14 cellular contexts compared by ENCODE assay signal in genomic region chr15:40232625-40233070, GRCh38. TPM values are rescaled to one million over a fixed set of nuclear protein-coding genes. Genes with fewer than 3 reads are reported as not detected.
A peak's percentile ranks its signal among the peaks of the same experiment; 100 is the strongest.
DNase-seq lines count a peak whose midpoint lies in the region; ATAC-seq and TF ChIP-seq lines count a peak whose summit lies in the region.
"Had no signal": no experiment of that assay in that cellular context is flagged by ENCODE, and none has a peak within 500 bp of the region (broad histone marks: within the 10 kb centered on the region; RNA-seq: fewer than 3 reads in every experiment).

No MANE protein-coding gene starts in this region.

- peak overlapping the region; percentile 40; the same call in 1 of the 2 replicates for H3K18ac ChIP-seq in IMR-90 (ENCODE audit: low read depth, low read length)

- dilution Hi-C loops in IMR-90 (cut with HindIII; ENCODE audit: low sequenced_read_pairs, unreplicated experiment), result no loop called here

- peaks cover 44% of the 10 kb centered on the region for H3K4me1 Mint-ChIP-seq in dendritic cell treated with granulocyte-macrophage colony-stimulating factor and Interleukin-4, amounts not matched to agents 40 ng/mL and 50 ng/mL, for 4 days (ENCODE audit: low read depth)
- H3K4me1 Mint-ChIP-seq: CD8-positive, alpha-beta memory T cell had no signal

- H2AK5ac ChIP-seq in IMR-90 (ENCODE audit: low read depth, low read length), result no peak overlapping the region

- H3K27ac Mint-ChIP-seq in dendritic cell treated with granulocyte-macrophage colony-stimulating factor and Interleukin-4, amounts not matched to agents 40 ng/mL and 50 ng/mL, for 4 days, result peak overlapping the region; percentile 93
- H3K27ac Mint-ChIP-seq: CD8-positive, alpha-beta memory T cell; neural progenitor cell had no signal

- DNase-seq in IMR-90, result peak; percentile 22
- peak; percentile 57 for DNase-seq in NCI-H524 treated with DMSO at 0.1 percent for 48 hours (lab: John Stamatoyannopoulos, UW)
- peak; percentile 47 for DNase-seq in myocyte (ENCODE audit: low read depth)
- no peak for DNase-seq in NCI-H128 (lab: John Stamatoyannopoulos, UW; ENCODE audit: unreplicated experiment)
- DNase-seq in occipital lobe (lab: John Stamatoyannopoulos, UW), result no peak
- DNase-seq in central memory CD4-positive, alpha-beta T cell, result no peak
- DNase-seq: CD8-positive, alpha-beta memory T cell; NCI-H1105 had no signal

- H2BK20ac ChIP-seq in IMR-90 (ENCODE audit: low read depth, low read length), result peak overlapping the region; percentile 44; the same call in 1 of the 2 replicates

- H2AK9ac ChIP-seq in IMR-90 (replicated peaks; ENCODE audit: low read depth, low read length, poor library complexity), result peak overlapping the region; percentile 51

- no peak overlapping the region for H4K91ac ChIP-seq in IMR-90 (ENCODE audit: insufficient read depth, low read depth, low read length)

- H3K27me3 ChIP-seq in IMR-90 (ENCODE audit: control insufficient read depth, insufficient read depth, low read length), result no peaks in the 10 kb centered on the region

- no peak for TF ChIP-seq POLR2A in IMR-90 (IDR thresholded peaks at IDR 0.05; ENCODE audit: low read depth, low read length)

- H2BK120ac ChIP-seq in IMR-90 (ENCODE audit: low read depth, low read length), result no peak overlapping the region

- no peak overlapping the region for H2BK15ac ChIP-seq in IMR-90 (ENCODE audit: low read depth, low read length)

- no peaks in the 10 kb centered on the region for H3K36me3 Mint-ChIP-seq in dendritic cell treated with granulocyte-macrophage colony-stimulating factor and Interleukin-4, amounts not matched to agents 40 ng/mL and 50 ng/mL, for 4 days (ENCODE audit: low read depth)
- H3K36me3 Mint-ChIP-seq: CD8-positive, alpha-beta memory T cell had no signal

- peak overlapping the region; percentile 42 for H3K4ac ChIP-seq in IMR-90 (ENCODE audit: low read depth, low read length)

- H4K8ac ChIP-seq in IMR-90 (ENCODE audit: low read depth in 2 of 2, low read length in 2 of 2), result peak overlapping the region; percentile 50 to 90; a peak in 3 of 4 replicates

- no peak overlapping the region for H2BK5ac ChIP-seq in IMR-90 (ENCODE audit: low read depth, low read length, poor library complexity, severe bottlenecking)

- POLR2A ChIA-PET in IMR-90 (lab: Charles Lee; ENCODE audit: unreplicated experiment), result no interaction called here

- no peaks in the 10 kb centered on the region for H3K9me3 Mint-ChIP-seq in dendritic cell treated with granulocyte-macrophage colony-stimulating factor and Interleukin-4, amounts not matched to agents 40 ng/mL and 50 ng/mL, for 4 days
- H3K9me3 Mint-ChIP-seq: CD8-positive, alpha-beta memory T cell; neural progenitor cell had no signal

- no peaks in the 10 kb centered on the region for H3K9me3 ChIP-seq in IMR-90 (ENCODE audit: control insufficient read depth, insufficient read depth, low read length)

- 0 out of 2 replicates have a peak, but pooled peaks cover 2% of the 10 kb centered on the region for H3K4me1 ChIP-seq in IMR-90 (ENCODE audit: control insufficient read depth, insufficient read depth, low read length)
- H3K4me1 ChIP-seq: neural progenitor cell had no signal

- H3K4me3 ChIP-seq in IMR-90 (ENCODE audit: insufficient read depth, low read depth, low read length), result no peak overlapping the region
- H3K4me3 ChIP-seq: neural progenitor cell had no signal

- H3K27me3 Mint-ChIP-seq in dendritic cell treated with granulocyte-macrophage colony-stimulating factor and Interleukin-4, amounts not matched to agents 40 ng/mL and 50 ng/mL, for 4 days, result peaks cover 2% of the 10 kb centered on the region

- CTCF ChIA-PET in IMR-90 (lab: Yijun Ruan, JAX), result no interaction called here

- 0 out of 2 replicates have a peak, but pooled peaks cover 3% of the 10 kb centered on the region for H3K9me1 ChIP-seq in IMR-90 (ENCODE audit: insufficient read depth, low read length)

- no peaks in the 10 kb centered on the region for H3K36me3 ChIP-seq in IMR-90 (ENCODE audit: control insufficient read depth, insufficient read depth, low read length)
- H3K36me3 ChIP-seq: neural progenitor cell had no signal

- no TSS peak for BruUV-seq in IMR-90 (replicated peaks; lab: Mats Ljungman, UMichigan)

- H3K27ac ChIP-seq in IMR-90 (ENCODE audit: insufficient read depth, low read length), result no peak overlapping the region
- H3K27ac ChIP-seq: neural progenitor cell, VCaP had no signal

- peak overlapping the region; percentile 76 for H4K5ac ChIP-seq in IMR-90 (ENCODE audit: low read depth, low read length)

- intact Hi-C loops in IMR-90 (cut with micrococcal nuclease), result no loop called here
- intact Hi-C loops in dendritic cell treated with granulocyte-macrophage colony-stimulating factor and Interleukin-4, amounts not matched to agents 40 ng/mL and 50 ng/mL, for 4 days (cut with micrococcal nuclease), result no loop called here

- WGBS in IMR-90 (ENCODE audit: extremely low coverage in 2 of 2, insufficient read length in 1 of 2), 2 experiments, result 20% methylated on average over 5 of the region's 7 CpGs; no CpG with 5 or more reads in 1 of the 2 experiments

- no peaks in the 10 kb centered on the region for H3K79me1 ChIP-seq in IMR-90 (ENCODE audit: low read depth in 1 of 2, low read length in 2 of 2)

- H3K4me3 Mint-ChIP-seq in dendritic cell treated with granulocyte-macrophage colony-stimulating factor and Interleukin-4, amounts not matched to agents 40 ng/mL and 50 ng/mL, for 4 days, result no peak overlapping the region
- H3K4me3 Mint-ChIP-seq: CD8-positive, alpha-beta memory T cell; neural progenitor cell had no signal

- H4K20me1 ChIP-seq in IMR-90 (ENCODE audit: insufficient read depth, low read length), result no peaks in the 10 kb centered on the region

- in situ Hi-C loops in IMR-90 (cut with MboI; ENCODE audit: low sequenced_read_pairs), result no loop called here

- H3K9ac ChIP-seq in IMR-90 (ENCODE audit: low read depth, low read length), result no peak overlapping the region
- H3K9ac ChIP-seq: neural progenitor cell had no signal

- peak overlapping the region; percentile 87 for H2AFZ ChIP-seq in IMR-90 (replicated peaks; ENCODE audit: low read length, poor library complexity)
- H2AFZ ChIP-seq: neural progenitor cell had no signal

- no peak overlapping the region for H3K56ac ChIP-seq in IMR-90 (ENCODE audit: extremely low read depth, insufficient read depth, low read length)

- H3K4me2 ChIP-seq in IMR-90 (ENCODE audit: low read depth, low read length), result no peak overlapping the region
- H3K4me2 ChIP-seq: neural progenitor cell had no signal

- peak overlapping the region; percentile 75; the same call in 1 of the 2 replicates for H3K14ac ChIP-seq in IMR-90 (replicated peaks; ENCODE audit: low read depth, low read length)

- peak; percentile 53; the same call in 1 of the 2 replicates for ATAC-seq in IMR-90 (ENCODE audit: low read depth)

- TF ChIP-seq CTCF in IMR-90 (conservative IDR thresholded peaks at IDR 0.05; ENCODE audit: low read depth, low read length), result no peak

- no peak for TF ChIP-seq RAD21 in IMR-90 (IDR thresholded peaks at IDR 0.05; ENCODE audit: low read length)

- peak overlapping the region; percentile 51 for H3K23ac ChIP-seq in IMR-90 (ENCODE audit: low read depth, low read length)

TF ChIP-seq in IMR-90, 13 proteins besides CTCF, POLR2A, EP300 and RAD21 (continues in another document):
- no peak for TF ChIP-seq CHD1 (IDR thresholded peaks at IDR 0.05; ENCODE audit: low read depth, low read length)
- TF ChIP-seq MAZ (IDR thresholded peaks at IDR 0.05; ENCODE audit: borderline replicate concordance, low read depth, low read length), result no peak
- no peak for TF ChIP-seq ELK1 (IDR thresholded peaks at IDR 0.05; ENCODE audit: borderline replicate concordance, low read depth, low read length)
- TF ChIP-seq NFE2L2 (IDR thresholded peaks at IDR 0.05; ENCODE audit: low read depth, low read length), result no peak
- no peak for TF ChIP-seq MXI1 (IDR thresholded peaks at IDR 0.05; ENCODE audit: borderline replicate concordance, low read depth, low read length)
- no peak for TF ChIP-seq MAFK (IDR thresholded peaks at IDR 0.05; ENCODE audit: low read depth, low read length)
- no peak for TF ChIP-seq FOS (IDR thresholded peaks at IDR 0.05; ENCODE audit: low read depth, low read length)
- TF ChIP-seq RFX5 (IDR thresholded peaks at IDR 0.05; ENCODE audit: low read depth, low read length), result no peak
- no peak for TF ChIP-seq USF2 (IDR thresholded peaks at IDR 0.05; ENCODE audit: low read depth, low read length)
- TF ChIP-seq SMC3 (IDR thresholded peaks at IDR 0.05; ENCODE audit: low read depth, low read length), result no peak
- TF ChIP-seq CEBPB (IDR thresholded peaks at IDR 0.05; ENCODE audit: low read depth, low read length), result no peak
- no peak for TF ChIP-seq BHLHE40 (IDR thresholded peaks at IDR 0.05; ENCODE audit: low read depth, low read length)

RNA-seq across cellular contexts. Expression of gene PAK6, which starts 6.2 kb away (rescaled TPM):
- total RNA-seq in IMR-90 (2012; rRNA removed), result not detected in 2 replicates
- 0.21 TPM in 1 of 2 replicates, not detected in the other for polyA plus RNA-seq in IMR-90 (2012; rRNA removed)
- 0.07 TPM in 1 of 2 replicates, not detected in the other for polyA plus RNA-seq in IMR-90 (2012; cell fraction: cytosol; rRNA removed)
- 0.13 and 0.14 TPM in 2 replicates for polyA plus RNA-seq in IMR-90 (2012; cell fraction: nucleus; rRNA removed; ENCODE audit: low replicate concordance)
- total RNA-seq in myocyte, result 0.21 and 0.48 TPM in 2 replicates
- polyA plus RNA-seq in myocyte (2012), result 0.16 TPM
- total RNA-seq in occipital lobe, result 11.2 TPM
- total RNA-seq: NCI-H460 had no signal

RNA-seq across cellular contexts. Expression of gene ANKRD63, which starts 50.2 kb away (rescaled TPM):
- total RNA-seq in IMR-90 (2012; rRNA removed), result under 0.01 TPM in 1 of 2 replicates, not detected in the other
- not detected in 2 replicates for polyA plus RNA-seq in IMR-90 (2012; rRNA removed)
- polyA plus RNA-seq in IMR-90 (2012; cell fraction: cytosol; rRNA removed), result not detected in 2 replicates
- polyA plus RNA-seq in IMR-90 (2012; cell fraction: nucleus; rRNA removed; ENCODE audit: low replicate concordance), result 0.05 TPM in 1 of 2 replicates, not detected in the other
- 0.42 TPM in 1 of 2 replicates, not detected in the other for total RNA-seq in myocyte
- not detected for polyA plus RNA-seq in myocyte (2012)
- total RNA-seq in occipital lobe, result not detected
- total RNA-seq: CD8-positive, alpha-beta memory T cell; liver; NCI-H460; skeletal muscle tissue had no signal
- polyA plus RNA-seq: CD8-positive, alpha-beta memory T cell; liver had no signal

Comparison
In these comparisons a context has a peak if more than half of its experiments do, and no peak if none do; other contexts are left out.
1. DNase-seq: peak in IMR-90 (single experiment), NCI-H524 treated with DMSO at 0.1 percent for 48 hours (single experiment) and myocyte (single experiment); none in NCI-H128 (single experiment), occipital lobe (single experiment) and central memory CD4-positive, alpha-beta T cell (single experiment).